10 cellular contexts compared by ENCODE assay signal in genomic region chr17:58121925-58122324, GRCh38. TPM values are rescaled to one million over a fixed set of nuclear protein-coding genes. Genes with fewer than 3 reads are reported as not detected.
DNase-seq lines count a peak whose midpoint lies in the region; TF ChIP-seq lines count a peak whose summit lies in the region.
"Had no signal": no experiment of that assay in that cellular context is flagged by ENCODE, and none has a peak within 500 bp of the region (broad histone marks: within the 10 kb centered on the region; RNA-seq: fewer than 3 reads in every experiment).

No MANE protein-coding gene starts in this region.

- H3K9me3 ChIP-seq in esophagus squamous epithelium = no peaks in the 10 kb centered on the region

- no peak overlapping the region for H2AK5ac ChIP-seq in mesendoderm (ENCODE audit: low read length)

- H3K79me2 ChIP-seq in mesendoderm (ENCODE audit: control insufficient read depth, insufficient read depth, low read length) = no peaks in the 10 kb centered on the region

- no peak overlapping the region for H3K4ac ChIP-seq in mesendoderm (ENCODE audit: low read depth, low read length)

- H3K4me3 ChIP-seq in mesendoderm (ENCODE audit: low read length) (no peak overlapping the region), esophagus squamous epithelium (no peak overlapping the region)

- no peak overlapping the region for H3K56ac ChIP-seq in mesendoderm (ENCODE audit: low read length)

- H3K4me1 ChIP-seq in mesendoderm (ENCODE audit: control insufficient read depth, low read depth, low read length) (no peaks in the 10 kb centered on the region), esophagus squamous epithelium (no peaks in the 10 kb centered on the region)

- no peak overlapping the region for H4K8ac ChIP-seq in mesendoderm (ENCODE audit: low read depth, low read length)

- H3K23ac ChIP-seq in mesendoderm (ENCODE audit: low read length) = no peak overlapping the region

- intact Hi-C loops in esophagus squamous epithelium (cut with DNase I) = no loop called here

- H4K5ac ChIP-seq in mesendoderm (ENCODE audit: low read length) = no peak overlapping the region

- no peak overlapping the region for H2BK120ac ChIP-seq in mesendoderm (ENCODE audit: low read depth, low read length)

- H3K27ac ChIP-seq in mesendoderm (ENCODE audit: low read depth, low read length) = no peak overlapping the region
- H3K27ac ChIP-seq in esophagus squamous epithelium = no peak overlapping the region

- no peaks in the 10 kb centered on the region for H3K79me1 ChIP-seq in mesendoderm (ENCODE audit: low read length)

- TF ChIP-seq CTCF in esophagus squamous epithelium (IDR thresholded peaks at IDR 0.05) = no peak

- DNase-seq in AG08396 (ENCODE audit: low spot score) = peak; percentile 20
- DNase-seq in GF-D8 (lab: John Stamatoyannopoulos, UW) = peak; percentile 48
- DNase-seq in NCI-H460 (ENCODE audit: extremely low read depth, low read depth) = peak; percentile 21
- peak; percentile 22 for DNase-seq in amniotic epithelial cell (ENCODE audit: low read depth)
- peak; percentile 75 for DNase-seq in mesendoderm
- no peak for DNase-seq in middle frontal gyrus (ENCODE audit: extremely low spot score, low spot score)
- no peak for DNase-seq in esophagus squamous epithelium (lab: John Stamatoyannopoulos, UW)
- no peak for DNase-seq in HuH-7 (ENCODE audit: low spot score)

- no peak overlapping the region for H2BK5ac ChIP-seq in mesendoderm (ENCODE audit: low read length)

- WGBS in mesendoderm (ENCODE audit: extremely low coverage, insufficient coverage, low lambda C conversion rate) = no CpG with 5 or more reads among the region's 5 CpGs
- 28 to 34% methylated on average over 4 to 5 of the region's 5 CpGs for WGBS in esophagus squamous epithelium, 2 donors

- H2BK15ac ChIP-seq in mesendoderm (replicated peaks; ENCODE audit: low read depth) = no peak overlapping the region

- TF ChIP-seq POLR2A in esophagus squamous epithelium (IDR thresholded peaks at IDR 0.05) = no peak

- H3K36me3 ChIP-seq in mesendoderm (ENCODE audit: control insufficient read depth, insufficient read depth, low read length) (no peaks in the 10 kb centered on the region), esophagus squamous epithelium (no peaks in the 10 kb centered on the region)

- no peak overlapping the region for H3K4me2 ChIP-seq in mesendoderm (ENCODE audit: low read length)

- no peak overlapping the region for H3K9ac ChIP-seq in mesendoderm (ENCODE audit: low read length)

- H3K27me3 ChIP-seq in mesendoderm (ENCODE audit: insufficient read depth, low read length, poor library complexity) = no peaks in the 10 kb centered on the region
- H3K27me3 ChIP-seq in esophagus squamous epithelium = peaks cover 0 to 37% (median 0%) of the 10 kb centered on the region in 4 donors

- H3K18ac ChIP-seq in mesendoderm (ENCODE audit: low read length) = no peak overlapping the region

RNA-seq across cellular contexts. Expression of gene OR4D1, which starts 26.3 kb away (rescaled TPM):
- not detected in 2 replicates for total RNA-seq in NCI-H460 (2014; rRNA removed; shearing (Covaris generic))
- not detected in 2 replicates for polyA plus RNA-seq in NCI-H460 (2014; cell fraction: nucleus; rRNA removed)
- 0.07 TPM for polyA plus RNA-seq in mesendoderm (2013, experiment 1 of 2)
- 0.10 TPM for polyA plus RNA-seq in mesendoderm (2013, experiment 2 of 2)
- not detected for total RNA-seq in esophagus squamous epithelium
- total RNA-seq: glomerular endothelial cell, subcutaneous adipose tissue had no signal

RNA-seq across cellular contexts. Expression of gene DYNLL2, which starts 38.7 kb away (rescaled TPM):
- total RNA-seq in NCI-H460 (2014; rRNA removed; shearing (Covaris generic)) = 7.3 and 9.8 TPM in 2 replicates
- polyA plus RNA-seq in NCI-H460 (2014; cell fraction: nucleus; rRNA removed) = 4.4 and 5.5 TPM in 2 replicates
- 21.8 TPM for polyA plus RNA-seq in mesendoderm (2013, experiment 1 of 2)
- 21.7 TPM for polyA plus RNA-seq in mesendoderm (2013, experiment 2 of 2)
- 10 to 100 TPM; 13.0 to 18.5 (median 14.4) TPM for total RNA-seq in esophagus squamous epithelium

RNA-seq across cellular contexts. Expression of gene OR4D2, which starts 44.9 kb away (rescaled TPM):
- not detected in 2 replicates for total RNA-seq in NCI-H460 (2014; rRNA removed; shearing (Covaris generic))
- not detected in 2 replicates for polyA plus RNA-seq in NCI-H460 (2014; cell fraction: nucleus; rRNA removed)
- polyA plus RNA-seq in mesendoderm (2013, experiment 1 of 2) = not detected
- not detected for polyA plus RNA-seq in mesendoderm (2013, experiment 2 of 2)
- not detected for total RNA-seq in esophagus squamous epithelium
- total RNA-seq: glomerular endothelial cell, subcutaneous adipose tissue had no signal

Comparison
In these comparisons a context has a peak if more than half of its experiments do, and no peak if none do; other contexts are left out.
1. DNase-seq: peak in AG08396 (single experiment), GF-D8 (single experiment), NCI-H460 (single experiment), amniotic epithelial cell (single experiment) and mesendoderm (single experiment); none in middle frontal gyrus (single experiment), esophagus squamous epithelium (single experiment) and HuH-7 (single experiment).